In genomic region chr3:120202363-120202762, GRCh38 we compare ENCODE assay signal across 22 cellular contexts.
"Had no signal": no experiment of that assay in that cellular context is flagged by ENCODE, and none has a peak within 500 bp of the region (broad histone marks: within the 10 kb centered on the region; RNA-seq: fewer than 3 reads in every experiment).

No MANE protein-coding gene starts in this region.

- H3K36me3 ChIP-seq: SJCRH30 had no signal

- DNase-seq: activated CD4-positive, alpha-beta T cell treated with anti-CD3 and anti-CD28 coated beads for 48 hours; activated CD4-positive, alpha-beta T cell treated with anti-CD3 and anti-CD28 coated beads, Interleukin-2, amount 50 U/mL, for 4 hours; activated CD4-positive, CD25-positive, alpha-beta regulatory T cell treated with anti-CD3 and anti-CD28 coated beads, Interleukin-2, amount 50 U/mL, for 72 hours; activated CD8-positive, alpha-beta memory T cell treated with anti-CD3 and anti-CD28 coated beads, Interleukin-2, amount 10 ng/mL, durations not matched to agents 7 days and 5 days; activated effector memory CD4-positive, alpha-beta T cell treated with anti-CD3 and anti-CD28 coated beads, Interleukin-2, amount 50 U/mL, for 16 hours; activated naive CD4-positive, alpha-beta T cell treated with Interleukin-2 at 50 U/mL for 16 hours; activated naive CD8-positive, alpha-beta T cell treated with anti-CD3 and anti-CD28 coated beads, Interleukin-2, amount 50 U/mL, for 24 hours; activated T-cell treated with anti-CD3 and anti-CD28 coated beads, Interleukin-2, amount 50 U/mL, for 4 hours; Karpas-422; MM.1S; NCI-H1105; NCI-H1436; NCI-H345; NCI-H510A; NK-92 treated with Interleukin-12 subunit alpha and Interleukin-12 subunit beta, amount 100 ng/mL, for 24 hours; OCI-M1; Right ventricle myocardium superior; RPMI8226; SJCRH30 had no signal

- H3K27ac ChIP-seq: SJCRH30 had no signal

- ATAC-seq: activated CD8-positive, alpha-beta memory T cell treated with anti-CD3 and anti-CD28 coated beads, Interleukin-2, amount 10 ng/mL, durations not matched to agents 7 days and 5 days; activated naive CD4-positive, alpha-beta T cell treated with anti-CD3 and anti-CD28 coated beads, Interleukin-2, amount 50 U/mL, for 72 hours; activated naive CD8-positive, alpha-beta T cell treated with anti-CD3 and anti-CD28 coated beads, Interleukin-2, amount 50 U/mL, for 24 hours; activated T-cell treated with anti-CD3 and anti-CD28 coated beads, Interleukin-2, amount 50 U/mL, for 4 hours; Panc1; WTC11 had no signal

- H3K9me3 ChIP-seq: SJCRH30 had no signal

- H3K27me3 ChIP-seq: SJCRH30 had no signal

- H3K4me3 ChIP-seq: SJCRH30 had no signal

- H3K4me1 ChIP-seq: SJCRH30 had no signal
